8 cellular contexts compared by ENCODE assay signal in the genomic region with DNA sequence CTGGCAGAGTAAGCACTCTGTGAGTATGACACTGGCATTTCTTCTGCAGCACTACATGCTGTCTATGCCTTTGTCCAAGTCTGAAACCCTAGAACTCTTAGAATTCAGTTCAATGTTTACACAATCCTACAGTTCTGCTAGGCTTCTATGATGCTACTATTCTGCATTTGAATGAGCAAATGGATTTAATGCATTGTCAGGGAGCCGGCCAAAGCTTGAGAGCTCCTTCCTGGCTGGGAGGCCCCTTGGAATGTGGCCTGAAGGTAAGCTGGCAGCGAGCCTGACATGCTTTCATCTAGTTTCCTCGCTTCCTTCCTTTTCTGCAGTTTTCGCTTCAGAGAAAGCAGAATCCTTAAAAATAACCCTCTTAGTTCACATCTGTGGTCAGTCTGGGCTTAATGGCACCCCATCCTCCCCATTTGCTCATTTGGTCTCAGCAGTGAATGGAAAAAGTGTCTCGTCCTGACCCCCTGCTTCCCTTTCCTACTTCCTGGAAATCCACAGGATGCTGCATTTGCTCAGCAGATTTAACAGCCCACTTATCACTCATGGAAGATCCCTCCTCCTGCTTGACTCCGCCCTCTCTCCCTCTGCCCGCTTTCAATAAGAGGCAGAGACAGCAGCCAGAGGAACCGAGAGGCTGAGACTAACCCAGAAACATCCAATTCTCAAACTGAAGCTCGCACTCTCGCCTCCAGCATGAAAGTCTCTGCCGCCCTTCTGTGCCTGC. TPM values are rescaled to one million over a fixed set of nuclear protein-coding genes. Genes with fewer than 3 reads are reported as not detected.
DNase-seq lines count a peak whose midpoint lies in the region; TF ChIP-seq lines count a peak whose summit lies in the region.

Gene CCL2, plus strand, starts transcription at position 635 of the 730 bp plus-strand sequence. Its CDS starts 65 bp downstream, at position 700.

- peak within 1 kb of the TSS; percentile 85 for H3K4me3 Mint-ChIP-seq in endothelial cell (ENCODE audit: unreplicated experiment)

- no peak within 1 kb of the TSS for H3K4me3 ChIP-seq in OCI-LY3 (ENCODE audit: low read length)
- H3K4me3 ChIP-seq in mesenchymal stem cell (ENCODE audit: insufficient read depth in 1 of 2, low read depth in 1 of 2, low read length in 2 of 2), result peak within 1 kb of the TSS; percentile 26 to 90
- peak within 1 kb of the TSS; percentile 18 to 28 for H3K4me3 ChIP-seq in uterus

- H3K27me3 ChIP-seq in OCI-LY3 (ENCODE audit: low read depth, low read length), result peaks cover 95% of the 10 kb centered on the region
- H3K27me3 ChIP-seq in mesenchymal stem cell (ENCODE audit: control insufficient read depth in 1 of 2, insufficient read depth in 1 of 2, low read length in 2 of 2), result no peaks in the 10 kb centered on the region
- no peaks in the 10 kb centered on the region for H3K27me3 ChIP-seq in uterus

- H3K9ac ChIP-seq in OCI-LY3 (ENCODE audit: low read length) (no peak within 1 kb of the TSS), mesenchymal stem cell (ENCODE audit: low read length) (peak within 1 kb of the TSS; percentile 81)

- 9% methylated on average over 11 of the region's 11 CpGs for WGBS in mesenchymal stem cell

- H3K23ac ChIP-seq in mesenchymal stem cell (ENCODE audit: low read length in 2 of 2), result no peak within 1 kb of the TSS

- no peak within 1 kb of the TSS for H3K14ac ChIP-seq in mesenchymal stem cell (ENCODE audit: low read length in 2 of 2)

- TF ChIP-seq CTCF in OCI-LY3 (IDR thresholded peaks at IDR 0.05; ENCODE audit: low read depth, low read length) (no peak), endothelial cell (IDR thresholded peaks at IDR 0.05; ENCODE audit: unreplicated experiment) (no peak), uterus (IDR thresholded peaks at IDR 0.05) (no peak)

- H2AK5ac ChIP-seq in mesenchymal stem cell (ENCODE audit: low read length, severe bottlenecking), result peak within 1 kb of the TSS; percentile 54

- peak within 1 kb of the TSS; percentile 11 for H2BK120ac ChIP-seq in mesenchymal stem cell (ENCODE audit: low read depth, low read length)

- peak within 1 kb of the TSS; percentile 41 for H4K91ac ChIP-seq in mesenchymal stem cell (ENCODE audit: low read length)

- peaks cover 6% of the 10 kb centered on the region for H3K27me3 Mint-ChIP-seq in endothelial cell (ENCODE audit: unreplicated experiment)

- intact Hi-C loops in uterus (cut with DNase I; ENCODE audit: low total_unique reads), result no loop called here

- H3K9me3 ChIP-seq in OCI-LY3 (ENCODE audit: insufficient read depth, low read length), result no peaks in the 10 kb centered on the region
- H3K9me3 ChIP-seq in mesenchymal stem cell (ENCODE audit: control insufficient read depth, low read length), result no peaks in the 10 kb centered on the region
- no peaks in the 10 kb centered on the region for H3K9me3 ChIP-seq in uterus

- H3K79me1 ChIP-seq in mesenchymal stem cell (replicated peaks; ENCODE audit: low read length, poor library complexity, severe bottlenecking), result no peaks in the 10 kb centered on the region

- H2BK5ac ChIP-seq in mesenchymal stem cell (ENCODE audit: low read depth, low read length, poor library complexity, severe bottlenecking), result peak within 1 kb of the TSS; percentile 21

- H3K4me1 ChIP-seq in OCI-LY3 (ENCODE audit: low read length) (peaks cover 9% of the 10 kb centered on the region; the same call in 1 of the 2 replicates), mesenchymal stem cell (ENCODE audit: control insufficient read depth, insufficient read depth, low read depth, low read length) (peaks cover 18% of the 10 kb centered on the region), uterus (peaks cover 18 to 38% of the 10 kb centered on the region in 2 donors)

- peak within 1 kb of the TSS; percentile 93 for H3K27ac Mint-ChIP-seq in endothelial cell (ENCODE audit: unreplicated experiment)

- H3K4me2 ChIP-seq in OCI-LY3 (ENCODE audit: low read length), result peak within 1 kb of the TSS; percentile 47
- peak within 1 kb of the TSS; percentile 49 for H3K4me2 ChIP-seq in mesenchymal stem cell (ENCODE audit: low read length, poor library complexity, severe bottlenecking)

- no peaks in the 10 kb centered on the region for H3K36me3 ChIP-seq in OCI-LY3 (replicated peaks; ENCODE audit: low read depth, low read length)
- H3K36me3 ChIP-seq in mesenchymal stem cell (ENCODE audit: control insufficient read depth in 1 of 2, insufficient read depth in 2 of 2, low read depth in 1 of 2, low read length in 2 of 2), result peaks cover 0 to 15% of the 10 kb centered on the region in 2 experiments
- no peaks in the 10 kb centered on the region for H3K36me3 ChIP-seq in uterus

- peak within 1 kb of the TSS; percentile 45 to 78 for H3K18ac ChIP-seq in mesenchymal stem cell (ENCODE audit: low read depth in 1 of 2, low read length in 2 of 2)

- no peaks in the 10 kb centered on the region for H3K79me2 ChIP-seq in OCI-LY3 (ENCODE audit: low read length)

- peaks cover 12% of the 10 kb centered on the region; the same call in 1 of the 2 replicates for H4K20me1 ChIP-seq in OCI-LY3 (ENCODE audit: insufficient read depth, low read length)

- peak; percentile 93 for DNase-seq in DMS79 treated with DMSO at 0.1 percent for 48 hours (lab: John Stamatoyannopoulos, UW)
- peak; percentile 49 for DNase-seq in endothelial cell (ENCODE audit: low spot score)
- peak; percentile 82 for DNase-seq in mesenchymal stem cell
- DNase-seq in uterus, result peak; percentile 77 to 81
- no peak for DNase-seq in activated gamma-delta T cell treated with Interleukin-2 at 50 U/mL for 16 hours
- DNase-seq in T1000 (lab: John Stamatoyannopoulos, UW), result no peak
- no peak for DNase-seq in middle frontal gyrus (ENCODE audit: extremely low spot score, low spot score)

- H2AFZ ChIP-seq in OCI-LY3 (ENCODE audit: low read depth, low read length) (no peak within 1 kb of the TSS), mesenchymal stem cell (ENCODE audit: low read depth, low read length) (no peak within 1 kb of the TSS)

- peak within 1 kb of the TSS; percentile 25 to 91 for H3K4ac ChIP-seq in mesenchymal stem cell (ENCODE audit: low read depth in 1 of 2, low read length in 2 of 2)

- H3K36me3 Mint-ChIP-seq in endothelial cell (ENCODE audit: low read depth, unreplicated experiment), result peaks cover 4% of the 10 kb centered on the region

- TF ChIP-seq POLR2A in uterus (IDR thresholded peaks at IDR 0.05), result peak in 1 of 2 donors; percentile 63

- peak within 1 kb of the TSS; percentile 62 for H4K8ac ChIP-seq in mesenchymal stem cell (ENCODE audit: low read length)

- H3K4me1 Mint-ChIP-seq in endothelial cell (ENCODE audit: unreplicated experiment), result peaks cover 31% of the 10 kb centered on the region

- no peaks in the 10 kb centered on the region for H3K9me3 Mint-ChIP-seq in endothelial cell (ENCODE audit: unreplicated experiment)

- H3K27ac ChIP-seq in OCI-LY3 (ENCODE audit: low read length) (no peak within 1 kb of the TSS), mesenchymal stem cell (ENCODE audit: low read length, poor library complexity, severe bottlenecking) (peak within 1 kb of the TSS; percentile 88), uterus (peak within 1 kb of the TSS; percentile 80 to 88)

- no peak within 1 kb of the TSS for H2BK15ac ChIP-seq in mesenchymal stem cell (ENCODE audit: low read depth, poor library complexity, severe bottlenecking)

- peak within 1 kb of the TSS in 1 of 2 experiments; percentile 90 for H2BK12ac ChIP-seq in mesenchymal stem cell (ENCODE audit: low read length in 2 of 2)

RNA-seq across cellular contexts. Expression of gene CCL2, which starts in this region (rescaled TPM):
- total RNA-seq in endothelial cell (ENCODE audit: unreplicated experiment), result 1.4 TPM
- 11.1 TPM for polyA plus RNA-seq in mesenchymal stem cell (2013, experiment 1 of 2)
- 11.4 TPM for polyA plus RNA-seq in mesenchymal stem cell (2013, experiment 2 of 2)
- 10 to 100 TPM in 2 of 4 donors, 1 to 10 TPM in 1, under 1 TPM in 1; 0.77 to 30.3 (median 8.9) TPM for total RNA-seq in uterus

Comparison
In these comparisons a context has a peak if more than half of its experiments do, and no peak if none do; other contexts are left out.
1. DNase-seq: peak in DMS79 treated with DMSO at 0.1 percent for 48 hours (single experiment), endothelial cell (single experiment), mesenchymal stem cell (single experiment) and uterus (2 of 2); none in activated gamma-delta T cell treated with Interleukin-2 at 50 U/mL for 16 hours (single experiment), T1000 (single experiment) and middle frontal gyrus (single experiment).